8 cellular contexts compared by ENCODE assay signal in genomic region chr13:91347996-91348905, GRCh38. TPM values are rescaled to one million over a fixed set of nuclear protein-coding genes. Genes with fewer than 3 reads are reported as not detected.
DNase-seq lines count a peak whose midpoint lies in the region; ATAC-seq and TF ChIP-seq lines count a peak whose summit lies in the region.

No MANE protein-coding gene starts in this region.

- peaks cover 15% of the 10 kb centered on the region for H3K27me3 ChIP-seq in iPS-20b (ENCODE audit: insufficient read depth, low read length)
- no peaks in the 10 kb centered on the region for H3K27me3 ChIP-seq in spleen (replicated peaks in 1 of 7)

- H3K4me1 ChIP-seq in iPS-20b (ENCODE audit: insufficient read depth, low read length), result peaks cover 15% of the 10 kb centered on the region
- peaks cover 17 to 50% (median 34%) of the 10 kb centered on the region in 6 donors for H3K4me1 ChIP-seq in spleen

- peak overlapping the region; percentile 99 for H3K9ac ChIP-seq in iPS-20b (ENCODE audit: low read depth, low read length)

- 0 to 1% (median 1%) methylated on average over 18 to 141 of the region's 141 CpGs for WGBS in spleen, 5 donors

- H3K4me3 ChIP-seq in iPS-20b (ENCODE audit: low read length) (peak overlapping the region; percentile 96; the same call in 1 of the 2 replicates), spleen (peak overlapping the region; percentile 74 to 96 (median 80))

- peak in 1 of 11 experiments; percentile 29 for TF ChIP-seq CTCF in spleen (IDR thresholded peaks at IDR 0.05 in 8 of 11, conservative IDR thresholded peaks at IDR 0.05 in 3 of 11)

- TF ChIP-seq POLR2A in spleen (IDR thresholded peaks at IDR 0.05), result no peak

- intact Hi-C loops in spleen (cut with DNase I; ENCODE audit: low total_unique reads), result no loop called here

- peak; percentile 84 for DNase-seq in AG08396 (ENCODE audit: low spot score)
- peak; percentile 57 for DNase-seq in T-helper 9 cell
- peak; percentile 66 for DNase-seq in astrocyte of the hippocampus (ENCODE audit: low read depth, low spot score)
- peak; percentile 94 for DNase-seq in spleen
- DNase-seq in NCI-H510A treated with DMSO at 0.1 percent for 48 hours (lab: John Stamatoyannopoulos, UW), result no peak

- peak overlapping the region; percentile 26 for H3K27ac ChIP-seq in iPS-20b (ENCODE audit: low read length)
- H3K27ac ChIP-seq in spleen, result peak overlapping the region; percentile 93 to 98 (median 97)

- H3K36me3 ChIP-seq in iPS-20b (ENCODE audit: insufficient read depth, low read depth, low read length) (peaks cover 43% of the 10 kb centered on the region), spleen (peaks cover 0 to 33% (median 21%) of the 10 kb centered on the region in 6 donors)

- ATAC-seq in GM19023 (IDR thresholded peaks at IDR 0.05; ENCODE audit: unreplicated experiment) (peak; percentile 36), HG03175 (IDR thresholded peaks at IDR 0.05; ENCODE audit: unreplicated experiment) (peak; percentile 42)

- H3K9me3 ChIP-seq in iPS-20b (ENCODE audit: insufficient read depth, low read depth, low read length) (no peaks in the 10 kb centered on the region), spleen (no peaks in the 10 kb centered on the region)

RNA-seq across cellular contexts. Expression of gene MIR17HG, which starts 0.8 kb away (rescaled TPM):
- total RNA-seq in spleen, result 10 to 100 TPM in 1 of 7 donors, 1 to 10 TPM in 6; 5.0 to 15.0 (median 7.1) TPM
- 1 to 10 TPM; 3.7 to 6.1 (median 6.0) TPM for polyA plus RNA-seq in spleen

RNA-seq across cellular contexts. Expression of gene GPC5, which starts 50.2 kb away (rescaled TPM):
- total RNA-seq in spleen, result under 1 TPM in 6 of 7 donors, not detected in 1; 0.17 to 0.83 (median 0.26) TPM
- under 1 TPM in 1 of 3 donors, not detected in 2; 0.04 TPM for polyA plus RNA-seq in spleen
